ENCODE assay signal across 2 cellular contexts in the genomic region with DNA sequence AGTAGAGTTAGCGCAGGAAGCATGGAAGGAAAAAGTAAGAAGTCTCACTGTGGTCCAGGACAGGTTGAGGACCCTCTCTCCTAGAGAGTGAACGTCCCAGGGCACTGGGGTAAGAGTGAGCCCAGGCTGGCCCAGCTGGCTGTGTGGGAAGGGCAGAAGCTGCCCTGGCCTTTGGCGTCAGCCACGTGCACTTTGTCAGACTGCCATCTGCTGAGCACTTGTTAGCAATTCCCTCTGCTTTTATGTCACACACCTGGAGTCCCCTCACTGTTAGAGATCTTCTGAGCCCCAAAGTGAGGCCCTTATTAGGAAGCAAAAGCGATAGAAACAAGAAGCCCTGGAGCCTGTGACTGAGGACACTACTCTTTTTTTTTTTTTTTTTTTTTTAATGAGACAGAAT.
TF ChIP-seq lines count a peak whose summit lies in the region.

No MANE protein-coding gene starts in this region.

TF ChIP-seq in SK-N-SH treated with all-trans-retinoic acid at 6 μM for 48 hours, 23 proteins besides CTCF, POLR2A, EP300 and RAD21 (continued from another document):
- TF ChIP-seq PATZ1 (CRISPR knock-in tag; IDR thresholded peaks at IDR 0.05; ENCODE audit: borderline replicate concordance) (no peak), ARNTL (CRISPR knock-in tag; IDR thresholded peaks at IDR 0.05; ENCODE audit: borderline replicate concordance, low read depth) (no peak), PPARA (CRISPR knock-in tag; IDR thresholded peaks at IDR 0.05; ENCODE audit: borderline replicate concordance) (no peak), BACH2 (CRISPR knock-in tag; IDR thresholded peaks at IDR 0.05; ENCODE audit: borderline replicate concordance) (no peak), TOX (CRISPR knock-in tag; IDR thresholded peaks at IDR 0.05; ENCODE audit: borderline replicate concordance) (no peak), CSRNP3 (CRISPR knock-in tag; IDR thresholded peaks at IDR 0.05) (no peak), ISL1 (CRISPR knock-in tag; IDR thresholded peaks at IDR 0.05) (no peak), CREB5 (CRISPR knock-in tag; IDR thresholded peaks at IDR 0.05; ENCODE audit: low read depth) (no peak), RARB (CRISPR knock-in tag; IDR thresholded peaks at IDR 0.05) (no peak), ZNF8 (CRISPR knock-in tag; IDR thresholded peaks at IDR 0.05) (no peak), SNAI2 (CRISPR knock-in tag; IDR thresholded peaks at IDR 0.05) (no peak)

TF ChIP-seq in HepG2, 621 proteins besides CTCF, POLR2A, EP300 and RAD21 (continued from another document):
- TF ChIP-seq IRF2 (CRISPR knock-in tag; IDR thresholded peaks at IDR 0.05) (0 out of 2 replicates have a peak, but pooled peaks have one; percentile 25), SRSF1 (optimal IDR thresholded peaks at IDR 0.05; ENCODE audit: low read depth, low read length) (no peak), MXD4 (CRISPR knock-in tag; IDR thresholded peaks at IDR 0.05) (peak; percentile 49; the same call in 1 of the 2 replicates), MYC (CRISPR knock-in tag; IDR thresholded peaks at IDR 0.05; ENCODE audit: borderline replicate concordance) (peak; percentile 62; the same call in 1 of the 2 replicates), SAP130 (CRISPR knock-in tag; IDR thresholded peaks at IDR 0.05; ENCODE audit: low read depth) (peak; percentile 32; the same call in 1 of the 2 replicates)
- TF ChIP-seq, protein P1, sequence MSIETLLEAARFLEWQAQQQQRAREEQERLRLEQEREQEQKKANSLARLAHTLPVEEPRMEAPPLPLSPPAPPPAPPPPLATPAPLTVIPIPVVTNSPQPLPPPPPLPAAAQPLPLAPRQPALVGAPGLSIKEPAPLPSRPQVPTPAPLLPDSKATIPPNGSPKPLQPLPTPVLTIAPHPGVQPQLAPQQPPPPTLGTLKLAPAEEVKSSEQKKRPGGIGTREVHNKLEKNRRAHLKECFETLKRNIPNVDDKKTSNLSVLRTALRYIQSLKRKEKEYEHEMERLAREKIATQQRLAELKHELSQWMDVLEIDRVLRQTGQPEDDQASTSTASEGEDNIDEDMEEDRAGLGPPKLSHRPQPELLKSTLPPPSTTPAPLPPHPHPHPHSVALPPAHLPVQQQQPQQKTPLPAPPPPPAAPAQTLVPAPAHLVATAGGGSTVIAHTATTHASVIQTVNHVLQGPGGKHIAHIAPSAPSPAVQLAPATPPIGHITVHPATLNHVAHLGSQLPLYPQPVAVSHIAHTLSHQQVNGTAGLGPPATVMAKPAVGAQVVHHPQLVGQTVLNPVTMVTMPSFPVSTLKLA (IDR thresholded peaks at IDR 0.05) = peak; percentile 45; the same call in 1 of the 2 replicates
- TF ChIP-seq, protein P2, sequence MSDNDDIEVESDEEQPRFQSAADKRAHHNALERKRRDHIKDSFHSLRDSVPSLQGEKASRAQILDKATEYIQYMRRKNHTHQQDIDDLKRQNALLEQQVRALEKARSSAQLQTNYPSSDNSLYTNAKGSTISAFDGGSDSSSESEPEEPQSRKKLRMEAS (IDR thresholded peaks at IDR 0.05) = peak; percentile 53; the same call in 1 of the 2 replicates
- TF ChIP-seq, protein P3, sequence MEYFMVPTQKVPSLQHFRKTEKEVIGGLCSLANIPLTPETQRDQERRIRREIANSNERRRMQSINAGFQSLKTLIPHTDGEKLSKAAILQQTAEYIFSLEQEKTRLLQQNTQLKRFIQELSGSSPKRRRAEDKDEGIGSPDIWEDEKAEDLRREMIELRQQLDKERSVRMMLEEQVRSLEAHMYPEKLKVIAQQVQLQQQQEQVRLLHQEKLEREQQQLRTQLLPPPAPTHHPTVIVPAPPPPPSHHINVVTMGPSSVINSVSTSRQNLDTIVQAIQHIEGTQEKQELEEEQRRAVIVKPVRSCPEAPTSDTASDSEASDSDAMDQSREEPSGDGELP (IDR thresholded peaks at IDR 0.05; ENCODE audit: borderline replicate concordance, low read depth) = 0 out of 2 replicates have a peak, but pooled peaks have one; percentile 17
